19 cellular contexts compared by ENCODE assay signal in genomic region chr11:110894224-110894623, GRCh38.
DNase-seq lines count a peak whose midpoint lies in the region; ATAC-seq and TF ChIP-seq lines count a peak whose summit lies in the region.
"Had no signal": no experiment of that assay in that cellular context is flagged by ENCODE, and none has a peak within 500 bp of the region (broad histone marks: within the 10 kb centered on the region; RNA-seq: fewer than 3 reads in every experiment).

No MANE protein-coding gene starts in this region.

- peak; percentile 55 for DNase-seq in LHCN-M2 (ENCODE audit: low read depth)
- peak; percentile 86 for DNase-seq in OCI-M1 (lab: John Stamatoyannopoulos, UW)
- peak; percentile 14 for DNase-seq in amniotic epithelial cell (ENCODE audit: low read depth)
- DNase-seq in activated CD4-positive, alpha-beta T cell treated with anti-CD3 and anti-CD28 coated beads for 36 hours, result no peak
- no peak for DNase-seq in activated naive CD4-positive, alpha-beta T cell (lab: John Stamatoyannopoulos, UW)
- DNase-seq in CD4-positive, alpha-beta T cell, result no peak
- DNase-seq: ACHN, C1 segment of cervical spinal cord, DMS79 treated with DMSO at 0.1 percent for 48 hours, GM23248, Kasumi-1, NCI-H1048, NCI-H1436, NCI-H2029, NCI-H345, NCI-H524 treated with DMSO at 0.1 percent for 48 hours, SJCRH30 had no signal

- H3K4me1 Mint-ChIP-seq in activated CD4-positive, alpha-beta T cell treated with anti-CD3 and anti-CD28 coated beads for 36 hours, result no peaks in the 10 kb centered on the region
- H3K4me1 Mint-ChIP-seq in CD4-positive, alpha-beta T cell (ENCODE audit: low read depth), result no peaks in the 10 kb centered on the region

- CTCF ChIA-PET in activated CD4-positive, alpha-beta T cell treated with anti-CD3 and anti-CD28 coated beads for 36 hours (lab: Charles Lee), result interaction anchor here (0.9 kb wide), 1 partner anchor 10 kb away, joined by 4 read pairs; no protein-coding TSS in a partner anchor
- CTCF ChIA-PET in CD4-positive, alpha-beta T cell (lab: Charles Lee), result interaction anchor here (0.9 kb wide), 1 partner anchor 15 kb away, joined by 3 read pairs; no protein-coding TSS in a partner anchor

- intact Hi-C loops in activated CD4-positive, alpha-beta T cell treated with anti-CD3 and anti-CD28 coated beads for 36 hours (cut with DNase I, micrococcal nuclease), result no loop called here
- intact Hi-C loops in CD4-positive, alpha-beta T cell (cut with DNase I, micrococcal nuclease), result no loop called here

- TF ChIP-seq CTCF in CD4-positive, alpha-beta T cell (IDR thresholded peaks at IDR 0.05), result no peak

- H3K4me3 Mint-ChIP-seq in activated CD4-positive, alpha-beta T cell treated with anti-CD3 and anti-CD28 coated beads for 36 hours, result no peak overlapping the region
- no peak overlapping the region for H3K4me3 Mint-ChIP-seq in CD4-positive, alpha-beta T cell

- no peak overlapping the region for H3K27ac ChIP-seq in CD4-positive, alpha-beta T cell (ENCODE audit: low read depth, low read length)
- H3K27ac ChIP-seq: GM23248, SJCRH30 had no signal

- H3K27me3 Mint-ChIP-seq in activated CD4-positive, alpha-beta T cell treated with anti-CD3 and anti-CD28 coated beads for 36 hours, result no peaks in the 10 kb centered on the region
- H3K27me3 Mint-ChIP-seq in CD4-positive, alpha-beta T cell, result no peaks in the 10 kb centered on the region

- no peaks in the 10 kb centered on the region for H3K27me3 ChIP-seq in CD4-positive, alpha-beta T cell (ENCODE audit: control insufficient read depth, insufficient read depth, low read length)
- H3K27me3 ChIP-seq: SJCRH30 had no signal

- POLR2A ChIA-PET in activated CD4-positive, alpha-beta T cell treated with anti-CD3 and anti-CD28 coated beads for 36 hours (lab: Charles Lee), result no interaction called here
- POLR2A ChIA-PET in CD4-positive, alpha-beta T cell (lab: Charles Lee), result no interaction called here

- no peak for ATAC-seq in activated CD4-positive, alpha-beta T cell treated with anti-CD3 and anti-CD28 coated beads for 36 hours
- no peak for ATAC-seq in GM18517 (IDR thresholded peaks at IDR 0.05; ENCODE audit: unreplicated experiment)
- no peak for ATAC-seq in CD4-positive, alpha-beta T cell (ENCODE audit: poor library complexity)
- ATAC-seq: HCT116 had no signal

- no peaks in the 10 kb centered on the region for H3K9me3 Mint-ChIP-seq in activated CD4-positive, alpha-beta T cell treated with anti-CD3 and anti-CD28 coated beads for 36 hours (ENCODE audit: low read depth)
- no peaks in the 10 kb centered on the region for H3K9me3 Mint-ChIP-seq in CD4-positive, alpha-beta T cell

- H3K36me3 Mint-ChIP-seq in activated CD4-positive, alpha-beta T cell treated with anti-CD3 and anti-CD28 coated beads for 36 hours (ENCODE audit: low read depth), result no peaks in the 10 kb centered on the region
- H3K36me3 Mint-ChIP-seq in CD4-positive, alpha-beta T cell (ENCODE audit: low read depth), result no peaks in the 10 kb centered on the region

- no peaks in the 10 kb centered on the region for H3K9me3 ChIP-seq in CD4-positive, alpha-beta T cell (ENCODE audit: control insufficient read depth, low read length)
- H3K9me3 ChIP-seq: SJCRH30 had no signal

- H3K27ac Mint-ChIP-seq in activated CD4-positive, alpha-beta T cell treated with anti-CD3 and anti-CD28 coated beads for 36 hours, result no peak overlapping the region
- H3K27ac Mint-ChIP-seq in CD4-positive, alpha-beta T cell, result no peak overlapping the region

Comparison
In these comparisons a context has a peak if more than half of its experiments do, and no peak if none do; other contexts are left out.
1. DNase-seq: peak in LHCN-M2 (single experiment), OCI-M1 (single experiment) and amniotic epithelial cell (single experiment); none in activated CD4-positive, alpha-beta T cell treated with anti-CD3 and anti-CD28 coated beads for 36 hours (single experiment), activated naive CD4-positive, alpha-beta T cell (0 of 4) and CD4-positive, alpha-beta T cell (0 of 10).